Comparison of ENCODE assay signal across 21 cellular contexts in the genomic region with DNA sequence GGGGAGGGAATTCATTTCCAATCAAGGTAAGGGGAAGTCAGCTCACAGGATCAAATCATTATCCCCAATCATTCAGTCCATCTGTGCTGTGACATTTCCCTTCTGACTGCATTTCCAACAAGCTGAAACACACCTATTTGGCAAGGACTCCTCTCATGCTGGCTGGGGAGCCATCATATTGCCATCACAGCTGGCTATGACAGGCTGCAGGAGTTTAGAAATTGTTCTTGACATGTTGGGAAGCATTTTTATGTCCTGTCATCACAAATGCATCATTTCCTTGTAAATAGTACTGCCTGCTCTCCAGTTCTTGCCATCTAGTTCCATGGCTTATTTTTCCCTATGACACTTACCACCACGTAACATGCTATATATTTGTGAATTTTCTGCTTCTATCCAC.
A peak's percentile ranks its signal among the peaks of the same experiment; 100 is the strongest.
DNase-seq lines count a peak whose midpoint lies in the region; ATAC-seq, FAIRE-seq and TF ChIP-seq lines count a peak whose summit lies in the region.
"Had no signal": no experiment of that assay in that cellular context is flagged by ENCODE, and none has a peak within 500 bp of the region (broad histone marks: within the 10 kb centered on the region; RNA-seq: fewer than 3 reads in every experiment).

No MANE protein-coding gene starts in this region.

- peaks cover 0 to 39% (median 12%) of the 10 kb centered on the region in 12 donors for H3K4me1 ChIP-seq in heart left ventricle
- H3K4me1 ChIP-seq in endothelial cell of umbilical vein (ENCODE audit: control insufficient read depth, extremely low read depth, insufficient read depth, low read length): peaks cover 57% of the 10 kb centered on the region
- peaks cover 5 to 35% of the 10 kb centered on the region in 2 donors for H3K4me1 ChIP-seq in lung (ENCODE audit: control insufficient read depth in 2 of 2, insufficient read depth in 2 of 2, low read length in 2 of 2)
- H3K4me1 ChIP-seq in vagina: peaks cover 11% of the 10 kb centered on the region
- H3K4me1 ChIP-seq: prostate gland had no signal

- H3K9me3 ChIP-seq in heart left ventricle (peaks cover 0 to 15% (median 0%) of the 10 kb centered on the region in 12 donors), endothelial cell of umbilical vein (replicated peaks; ENCODE audit: control insufficient read depth, insufficient read depth, low read length) (no peaks in the 10 kb centered on the region), lung (ENCODE audit: control insufficient read depth in 2 of 2, insufficient read depth in 1 of 2, low read length in 1 of 2) (peaks cover 0 to 2% of the 10 kb centered on the region in 2 donors), vagina (no peaks in the 10 kb centered on the region)
- H3K9me3 ChIP-seq: left lung, prostate gland had no signal

- peak overlapping the region in 7 of 12 donors; percentile 0 to 53 (median 20) for H3K27ac ChIP-seq in heart left ventricle
- peak overlapping the region; percentile 61 for H3K27ac ChIP-seq in endothelial cell of umbilical vein (ENCODE audit: insufficient read depth, low read depth, low read length)
- peak overlapping the region in 1 of 2 donors; percentile 15 for H3K27ac ChIP-seq in lung (ENCODE audit: low read depth in 1 of 2, low read length in 1 of 2)
- peak overlapping the region; percentile 34 for H3K27ac ChIP-seq in vagina
- H3K27ac ChIP-seq: cardiac muscle cell, KMS-11, prostate gland had no signal

- POLR2A ChIA-PET in endothelial cell of umbilical vein (lab: Charles Lee): no interaction called here

- H3K9me1 ChIP-seq in endothelial cell of umbilical vein (replicated peaks; ENCODE audit: control insufficient read depth, extremely low read depth, insufficient read depth, low read length): no peaks in the 10 kb centered on the region

- dilution Hi-C loops in endothelial cell of umbilical vein (cut with MboI; ENCODE audit: extremely low pct_ligation_motif_present, low sequenced_read_pairs): no loop called here

- intact Hi-C loops in heart left ventricle (cut with DNase I): loop anchor here in 1 of 10 donors (5.0 kb wide), 1 partner anchor 56 kb away; no protein-coding TSS in a partner anchor
- intact Hi-C loops in left cardiac atrium (cut with DNase I): no loop called here
- intact Hi-C loops in endothelial cell of umbilical vein (cut with micrococcal nuclease): loop anchor here (1.0 to 2.0 kb wide), 2 partner anchors 105 to 191 kb away; a partner anchor contains a TSS
- intact Hi-C loops in vagina (cut with DNase I): no loop called here

- TF ChIP-seq CTCF in heart left ventricle (IDR thresholded peaks at IDR 0.05): no peak
- TF ChIP-seq CTCF in endothelial cell of umbilical vein (IDR thresholded peaks at IDR 0.05; ENCODE audit: extremely low read depth in 1 of 2, insufficient read depth in 1 of 2, low read depth in 1 of 2, low read length in 2 of 2): no peak
- TF ChIP-seq CTCF in lung (IDR thresholded peaks at IDR 0.05; ENCODE audit: control extremely low read depth, extremely low read depth): no peak
- TF ChIP-seq CTCF in vagina (IDR thresholded peaks at IDR 0.05): no peak

- H3K4me3 ChIP-seq in heart left ventricle: no peak overlapping the region
- no peak overlapping the region for H3K4me3 ChIP-seq in endothelial cell of umbilical vein (replicated peaks in 1 of 3; ENCODE audit: insufficient read depth in 1 of 3, low read depth in 1 of 3, low read length in 3 of 3)
- no peak overlapping the region for H3K4me3 ChIP-seq in lung
- H3K4me3 ChIP-seq in vagina: no peak overlapping the region
- H3K4me3 ChIP-seq: cardiac muscle cell, left lung, prostate gland had no signal

- BruUV-seq in endothelial cell of umbilical vein (replicated peaks; lab: Mats Ljungman, UMichigan): no TSS peak

- peak; percentile 52 for FAIRE-seq in endothelial cell of umbilical vein (lab: Jason Lieb, UNC)

- H2AFZ ChIP-seq in endothelial cell of umbilical vein (ENCODE audit: low read depth, low read length): no peak overlapping the region

- H3K36me3 ChIP-seq in heart left ventricle (no peaks in the 10 kb centered on the region), endothelial cell of umbilical vein (ENCODE audit: control insufficient read depth in 2 of 2, extremely low read depth in 1 of 2, insufficient read depth in 2 of 2, low read length in 2 of 2) (no peaks in the 10 kb centered on the region), lung (ENCODE audit: control insufficient read depth in 2 of 2, insufficient read depth in 2 of 2, low read length in 2 of 2) (no peaks in the 10 kb centered on the region), vagina (no peaks in the 10 kb centered on the region)
- H3K36me3 ChIP-seq: cardiac muscle cell, left lung, prostate gland had no signal

- no peaks in the 10 kb centered on the region for H3K79me2 ChIP-seq in endothelial cell of umbilical vein (ENCODE audit: control insufficient read depth, insufficient read depth, low read length)

- no peak for DNase-seq in heart left ventricle
- no peak for DNase-seq in left cardiac atrium
- peak; percentile 31 for DNase-seq in endothelial cell of umbilical vein (ENCODE audit: low read depth, low spot score)
- no peak for DNase-seq in lung (ENCODE audit: low spot score)
- DNase-seq in vagina (ENCODE audit: extremely low spot score in 2 of 2): no peak
- no peak for DNase-seq in cerebellar nuclear complex (lab: John Stamatoyannopoulos, UW)
- DNase-seq in Kasumi-1 (lab: John Stamatoyannopoulos, UW): no peak
- DNase-seq: activated CD4-positive, alpha-beta memory T cell treated with anti-CD3 and anti-CD28 coated beads, Interleukin-2, amount 10 ng/mL, durations not matched to agents 7 days and 5 days; activated T-cell treated with anti-CD3 and anti-CD28 coated beads, Interleukin-2, amount 50 U/mL, for 24 hours; CD4-positive, CD25-positive, alpha-beta regulatory T cell; DMS79 treated with DMSO at 0.1 percent for 48 hours; effector CD8-positive, alpha-beta T cell; left lung; natural killer cell; NCI-H1092 treated with DMSO at 0.1 percent for 48 hours; stimulated activated naive B cell treated with anti-CD40 and anti-IgM and Interleukin-4, amounts not matched to agents 10 μg/mL and 1 μg/mL and 100 μg/mL, for 72 hours had no signal

- 78 to 88% (median 85%) methylated on average over 1 of the region's 1 CpG for WGBS in heart left ventricle, 4 donors
- 93 to 96% methylated on average over 1 of the region's 1 CpG for WGBS in lung, 2 donors

- no peaks in the 10 kb centered on the region for H4K20me1 ChIP-seq in endothelial cell of umbilical vein (replicated peaks; ENCODE audit: control insufficient read depth, extremely low read depth, insufficient read depth, low read length)

- no peaks in the 10 kb centered on the region for H3K27me3 ChIP-seq in heart left ventricle
- H3K27me3 ChIP-seq in endothelial cell of umbilical vein (ENCODE audit: control insufficient read depth in 2 of 2, insufficient read depth in 2 of 2, low read length in 2 of 2): no peaks in the 10 kb centered on the region
- no peaks in the 10 kb centered on the region for H3K27me3 ChIP-seq in lung (ENCODE audit: control insufficient read depth, insufficient read depth)
- H3K27me3 ChIP-seq in vagina: no peaks in the 10 kb centered on the region
- H3K27me3 ChIP-seq: cardiac muscle cell, left lung had no signal

- ATAC-seq in heart left ventricle (peak in 3 of 4 donors; percentile 25 to 54 (median 41)), left cardiac atrium (no peak), lung (ENCODE audit: insufficient read depth, low FRiP score) (peak; percentile 27), GM21367 (IDR thresholded peaks at IDR 0.05; ENCODE audit: unreplicated experiment) (no peak)
- ATAC-seq: natural killer cell, Panc1 had no signal

- TF ChIP-seq POLR2A in heart left ventricle (IDR thresholded peaks at IDR 0.05): no peak
- TF ChIP-seq POLR2A in endothelial cell of umbilical vein (IDR thresholded peaks at IDR 0.05; ENCODE audit: low read depth, low read length): no peak
- no peak for TF ChIP-seq POLR2A in vagina (IDR thresholded peaks at IDR 0.05)

- H3K4me2 ChIP-seq in endothelial cell of umbilical vein (ENCODE audit: insufficient read depth, low read length): peak overlapping the region; percentile 49
- H3K4me2 ChIP-seq: KMS-11 had no signal

- H3K9ac ChIP-seq in endothelial cell of umbilical vein (replicated peaks; ENCODE audit: extremely low read depth, insufficient read depth, low read length): peak overlapping the region; percentile 15
- H3K9ac ChIP-seq: KMS-11 had no signal

- CTCF ChIA-PET in endothelial cell of umbilical vein (lab: Charles Lee): no interaction called here

TF ChIP-seq in endothelial cell of umbilical vein, 7 proteins besides CTCF, POLR2A, EP300 and RAD21:
- no peak for TF ChIP-seq MYC (IDR thresholded peaks at IDR 0.05; ENCODE audit: low read depth, low read length)
- TF ChIP-seq EZH2 (IDR thresholded peaks at IDR 0.05; ENCODE audit: borderline replicate concordance, low read depth, low read length, severe bottlenecking): no peak
- TF ChIP-seq JUN (IDR thresholded peaks at IDR 0.05; ENCODE audit: borderline replicate concordance, insufficient read depth, insufficient read length, low read depth): no peak
- no peak for TF ChIP-seq FOS (IDR thresholded peaks at IDR 0.05; ENCODE audit: borderline replicate concordance, insufficient read depth, low read length)

Comparison
In these comparisons a context has a peak if more than half of its experiments do, and no peak if none do; other contexts are left out.
1. ATAC-seq: peak in heart left ventricle (3 of 4) and lung (single experiment); none in left cardiac atrium (0 of 2) and GM21367 (single experiment).